1 cellular context compared by ENCODE assay signal in the genomic region with DNA sequence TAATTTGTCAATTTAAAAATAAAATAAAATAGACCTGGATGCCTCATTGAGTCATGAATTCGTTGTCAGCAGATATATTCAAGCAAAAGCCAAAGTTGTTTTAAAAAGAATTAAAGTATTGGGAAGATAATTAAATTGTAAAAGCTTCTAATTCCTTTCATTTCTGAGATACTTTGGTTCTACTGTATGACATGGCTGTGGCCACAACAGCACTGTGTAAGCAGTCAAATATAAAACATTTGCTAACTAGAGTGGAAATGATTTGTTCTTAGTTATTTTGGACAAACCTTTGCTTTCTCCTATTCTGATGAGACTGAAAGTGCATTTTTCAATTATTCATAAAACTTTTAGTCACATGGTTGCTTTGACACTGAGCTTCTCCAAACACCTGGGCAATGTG.
TF ChIP-seq lines count a peak whose summit lies in the region.

No MANE protein-coding gene starts in this region.

TF ChIP-seq in SK-N-SH, 30 proteins besides CTCF, POLR2A, EP300 and RAD21 (continued from another document):
- no peak for TF ChIP-seq ZBTB33 (IDR thresholded peaks at IDR 0.05; ENCODE audit: borderline replicate concordance, low read depth)
- no peak for TF ChIP-seq RXRA (IDR thresholded peaks at IDR 0.05; ENCODE audit: borderline replicate concordance, low read depth)
- TF ChIP-seq TCF12 (IDR thresholded peaks at IDR 0.05): no peak
- no peak for TF ChIP-seq SIN3A (IDR thresholded peaks at IDR 0.05; ENCODE audit: borderline replicate concordance, low read depth, low read length)
- TF ChIP-seq USF1 (IDR thresholded peaks at IDR 0.05; ENCODE audit: borderline replicate concordance, low read depth): no peak
